In genomic region chr18:58231930-58232329, GRCh38 we compare ENCODE assay signal across 9 cellular contexts.
DNase-seq lines count a peak whose midpoint lies in the region; ATAC-seq and TF ChIP-seq lines count a peak whose summit lies in the region.
"Had no signal": no experiment of that assay in that cellular context is flagged by ENCODE, and none has a peak within 500 bp of the region (broad histone marks: within the 10 kb centered on the region; RNA-seq: fewer than 3 reads in every experiment).

No MANE protein-coding gene starts in this region.

- in situ Hi-C loops in brain microvascular endothelial cell (cut with HindIII; ENCODE audit: low pct_ligation_motif_present, low sequenced_read_pairs) = no loop called here

- CTCF ChIA-PET in Calu3 (lab: Charles Lee) = interaction anchor here (0.6 to 1.4 kb wide), 5 partner anchors 34 to 116 kb away, joined by 3 to 4 read pairs (median 3); no protein-coding TSS in a partner anchor

- H3K27me3 ChIP-seq in brain microvascular endothelial cell (replicated peaks) (no peaks in the 10 kb centered on the region), lung (ENCODE audit: control insufficient read depth, insufficient read depth) (no peaks in the 10 kb centered on the region), vagina (no peaks in the 10 kb centered on the region)

- no TSS peak for BruUV-seq in Calu3 (replicated peaks; lab: Mats Ljungman, UMichigan)

- H3K27me3 Mint-ChIP-seq in Calu3 (ENCODE audit: unreplicated experiment) = no peaks in the 10 kb centered on the region
- H3K27me3 Mint-ChIP-seq: activated naive CD8-positive, alpha-beta T cell treated with anti-CD3 and anti-CD28 coated beads, Interleukin-2, amount 10 ng/mL, durations not matched to agents 7 days and 5 days had no signal

- H3K27ac ChIP-seq in brain microvascular endothelial cell = no peak overlapping the region
- no peak overlapping the region for H3K27ac ChIP-seq in lung (ENCODE audit: low read depth in 1 of 2, low read length in 1 of 2)
- no peak overlapping the region for H3K27ac ChIP-seq in vagina

- H3K9me3 Mint-ChIP-seq in Calu3 (ENCODE audit: low read depth, unreplicated experiment) = no peaks in the 10 kb centered on the region
- H3K9me3 Mint-ChIP-seq: activated naive CD8-positive, alpha-beta T cell treated with anti-CD3 and anti-CD28 coated beads, Interleukin-2, amount 10 ng/mL, durations not matched to agents 7 days and 5 days had no signal

- no peak for TF ChIP-seq CTCF in Calu3 (IDR thresholded peaks at IDR 0.05; ENCODE audit: unreplicated experiment)
- TF ChIP-seq CTCF in brain microvascular endothelial cell (IDR thresholded peaks at IDR 0.05; ENCODE audit: low read depth, low read length, missing control alignments) = peak; percentile 58
- TF ChIP-seq CTCF in lung (IDR thresholded peaks at IDR 0.05; ENCODE audit: control extremely low read depth, extremely low read depth) = no peak
- no peak for TF ChIP-seq CTCF in vagina (IDR thresholded peaks at IDR 0.05)

- H3K36me3 ChIP-seq in brain microvascular endothelial cell (replicated peaks) = peaks cover 2% of the 10 kb centered on the region
- H3K36me3 ChIP-seq in lung (ENCODE audit: control insufficient read depth in 2 of 2, insufficient read depth in 2 of 2, low read length in 2 of 2) = no peaks in the 10 kb centered on the region
- no peaks in the 10 kb centered on the region for H3K36me3 ChIP-seq in vagina

- H3K27ac Mint-ChIP-seq in Calu3 (ENCODE audit: unreplicated experiment) = peak overlapping the region; percentile 91
- H3K27ac Mint-ChIP-seq: activated naive CD8-positive, alpha-beta T cell treated with anti-CD3 and anti-CD28 coated beads, Interleukin-2, amount 10 ng/mL, durations not matched to agents 7 days and 5 days had no signal

- H3K4me1 Mint-ChIP-seq in Calu3 (ENCODE audit: low read depth, unreplicated experiment) = peaks cover 83% of the 10 kb centered on the region
- H3K4me1 Mint-ChIP-seq: activated naive CD8-positive, alpha-beta T cell treated with anti-CD3 and anti-CD28 coated beads, Interleukin-2, amount 10 ng/mL, durations not matched to agents 7 days and 5 days had no signal

- peak; percentile 44 for ATAC-seq in HG03571 (IDR thresholded peaks at IDR 0.05; ENCODE audit: unreplicated experiment)
- ATAC-seq in lung (ENCODE audit: insufficient read depth, low FRiP score) = peak; percentile 50

- 49 to 60% methylated on average over 2 of the region's 2 CpGs for WGBS in lung, 2 donors

- H3K36me3 Mint-ChIP-seq in Calu3 (ENCODE audit: insufficient read depth, unreplicated experiment) = peaks cover 67% of the 10 kb centered on the region
- H3K36me3 Mint-ChIP-seq: activated naive CD8-positive, alpha-beta T cell treated with anti-CD3 and anti-CD28 coated beads, Interleukin-2, amount 10 ng/mL, durations not matched to agents 7 days and 5 days had no signal

- H3K4me3 ChIP-seq in brain microvascular endothelial cell (ENCODE audit: low read depth, low read length) (no peak overlapping the region), lung (no peak overlapping the region), vagina (no peak overlapping the region)

- DNase-seq in Calu3 (peak; percentile 41), brain microvascular endothelial cell (no peak), lung (ENCODE audit: low spot score) (no peak), vagina (ENCODE audit: extremely low spot score in 2 of 2) (no peak), NCI-H524 treated with DMSO at 0.1 percent for 48 hours (lab: John Stamatoyannopoulos, UW) (no peak), glomerular visceral epithelial cell (ENCODE audit: extremely low spot score) (no peak), NCI-H1436 treated with DMSO at 0.1 percent for 48 hours (lab: John Stamatoyannopoulos, UW) (no peak)
- DNase-seq: activated naive CD8-positive, alpha-beta T cell treated with anti-CD3 and anti-CD28 coated beads, Interleukin-2, amount 10 ng/mL, durations not matched to agents 7 days and 5 days had no signal

- no peak for TF ChIP-seq POLR2A in vagina (IDR thresholded peaks at IDR 0.05)

- intact Hi-C loops in Calu3 (cut with micrococcal nuclease; ENCODE audit: unreplicated experiment) (loop anchor here (2.0 to 5.0 kb wide), 2 partner anchors 35 to 40 kb away; no protein-coding TSS in a partner anchor), vagina (cut with DNase I) (no loop called here)

- H3K4me1 ChIP-seq in lung (ENCODE audit: control insufficient read depth in 2 of 2, insufficient read depth in 2 of 2, low read length in 2 of 2) (peaks cover 0 to 13% of the 10 kb centered on the region in 2 donors), vagina (peaks cover 7% of the 10 kb centered on the region)

- H3K9me3 ChIP-seq in lung (ENCODE audit: control insufficient read depth in 2 of 2, insufficient read depth in 1 of 2, low read length in 1 of 2) (no peaks in the 10 kb centered on the region), vagina (no peaks in the 10 kb centered on the region)

- no peak overlapping the region for H3K4me3 Mint-ChIP-seq in Calu3 (ENCODE audit: low read depth, unreplicated experiment)
- H3K4me3 Mint-ChIP-seq: activated naive CD8-positive, alpha-beta T cell treated with anti-CD3 and anti-CD28 coated beads, Interleukin-2, amount 10 ng/mL, durations not matched to agents 7 days and 5 days had no signal
